18 cellular contexts compared by ENCODE assay signal in the genomic region with DNA sequence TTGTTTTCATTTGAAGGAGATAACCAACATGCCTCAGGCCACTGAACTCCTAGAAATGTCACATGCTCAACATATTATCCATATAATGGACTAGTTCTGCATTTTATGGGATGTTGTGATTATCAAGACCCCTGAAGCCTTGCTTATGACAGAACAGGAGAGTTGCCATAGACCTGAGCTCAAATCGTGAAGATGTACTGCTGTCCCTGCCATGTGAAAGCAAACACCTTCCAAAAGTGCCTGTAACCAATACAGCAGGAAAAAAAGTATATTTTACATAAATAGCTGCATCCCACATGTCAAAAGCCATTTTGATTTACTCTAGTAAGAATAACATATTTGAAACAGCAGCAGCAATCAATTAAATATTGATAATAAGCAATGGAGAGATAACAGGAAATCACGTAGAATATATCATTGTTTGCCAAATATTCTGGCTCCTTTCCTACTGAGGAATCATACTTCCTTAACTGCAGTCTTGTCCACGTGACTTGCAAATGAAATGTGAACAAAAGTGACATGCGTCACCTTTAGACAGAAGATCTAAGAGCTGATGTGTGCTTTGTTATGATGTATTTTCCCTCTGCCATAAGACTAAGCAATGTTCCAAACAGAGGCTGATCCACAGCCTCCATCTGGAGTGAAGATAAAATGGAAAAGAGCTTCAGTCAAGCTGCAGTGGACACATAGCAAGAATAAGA.
"Had no signal": no experiment of that assay in that cellular context is flagged by ENCODE, and none has a peak within 500 bp of the region (broad histone marks: within the 10 kb centered on the region; RNA-seq: fewer than 3 reads in every experiment).

No MANE protein-coding gene starts in this region.

- H2AFZ ChIP-seq: parathyroid adenoma had no signal

- FAIRE-seq: frontal cortex, small intestine, urothelium cell line had no signal

- H3K4me3 ChIP-seq: colonic mucosa, prostate gland, sigmoid colon had no signal

- DNase-seq: colonic mucosa; effector CD4-positive, alpha-beta T cell; endodermal cell; islet precursor cell; mesendoderm; naive B cell; occipital lobe; retina; small intestine; stimulated activated CD4-positive, alpha-beta T cell treated with anti-CD3 and anti-CD28 coated beads, Interleukin-12 subunit alpha, Interleukin-12 subunit beta, amount 100 ng/mL, for 4 hours; stimulated activated naive CD4-positive, alpha-beta T cell treated with Interleukin-2 at 50 U/mL for 16 hours; trophoblast cell had no signal

- H3K27me3 ChIP-seq: colonic mucosa, sigmoid colon had no signal

- H3K4me1 ChIP-seq: colonic mucosa, parathyroid adenoma, prostate gland, sigmoid colon had no signal

- H3K27ac Mint-ChIP-seq: endodermal cell, nephron had no signal

- H3K9me3 ChIP-seq: colonic mucosa, prostate gland, sigmoid colon had no signal

- H3K27me3 Mint-ChIP-seq: naive B cell had no signal

- H3K9ac ChIP-seq: parathyroid adenoma had no signal

- H3K36me3 ChIP-seq: colonic mucosa, prostate gland had no signal

- H3K9me3 Mint-ChIP-seq: endodermal cell, naive B cell, nephron had no signal

- H3K4me1 Mint-ChIP-seq: endodermal cell had no signal

- H3K4me3 Mint-ChIP-seq: endodermal cell, naive B cell, nephron had no signal

- H3K79me2 ChIP-seq: parathyroid adenoma had no signal

- H3K27ac ChIP-seq: colonic mucosa, parathyroid adenoma, prostate gland, sigmoid colon had no signal
